ENCODE assay signal across 12 cellular contexts in genomic region chr4:33160126-33160525, GRCh38.
A peak's percentile ranks its signal among the peaks of the same experiment; 100 is the strongest.
DNase-seq lines count a peak whose midpoint lies in the region; ATAC-seq, FAIRE-seq and TF ChIP-seq lines count a peak whose summit lies in the region.
"Had no signal": no experiment of that assay in that cellular context is flagged by ENCODE, and none has a peak within 500 bp of the region (broad histone marks: within the 10 kb centered on the region; RNA-seq: fewer than 3 reads in every experiment).

No MANE protein-coding gene starts in this region.

- H3K9me3 ChIP-seq in Caco-2 = no peaks in the 10 kb centered on the region
- no peaks in the 10 kb centered on the region for H3K9me3 ChIP-seq in RWPE2 (ENCODE audit: severe bottlenecking)
- H3K9me3 ChIP-seq in iPS DF 6.9 (ENCODE audit: control insufficient read depth, insufficient read depth, low read length) = no peaks in the 10 kb centered on the region
- H3K9me3 ChIP-seq in small intestine (ENCODE audit: control insufficient read depth, low read depth) = no peaks in the 10 kb centered on the region

- WGBS in iPS DF 6.9 (ENCODE audit: insufficient coverage, insufficient read length) = no CpG with 5 or more reads among the region's 2 CpGs
- 10 to 31% (median 18%) methylated on average over 2 of the region's 2 CpGs for WGBS in small intestine, 3 donors

- intact Hi-C loops in Caco-2 (cut with micrococcal nuclease; ENCODE audit: unreplicated experiment) = loop anchor here (1.0 kb wide), 1 partner anchor 697 kb away; no protein-coding TSS in a partner anchor

- H3K4me3 ChIP-seq in Caco-2 (ENCODE audit: low read depth, low read length) = no peak overlapping the region
- no peak overlapping the region for H3K4me3 ChIP-seq in RWPE2 (ENCODE audit: severe bottlenecking)
- no peak overlapping the region for H3K4me3 ChIP-seq in iPS DF 6.9 (ENCODE audit: low read length)
- H3K4me3 ChIP-seq in small intestine (ENCODE audit: low read depth in 1 of 2, low read length in 2 of 2) = no peak overlapping the region

- no peaks in the 10 kb centered on the region for H3K4me1 ChIP-seq in Caco-2
- H3K4me1 ChIP-seq in RWPE2 (ENCODE audit: insufficient read depth, poor library complexity, severe bottlenecking) = no peaks in the 10 kb centered on the region
- H3K4me1 ChIP-seq in iPS DF 6.9 (ENCODE audit: control insufficient read depth, insufficient read depth, low read length) = no peaks in the 10 kb centered on the region
- H3K4me1 ChIP-seq in small intestine (ENCODE audit: control insufficient read depth in 2 of 2, insufficient read depth in 1 of 2, low read depth in 1 of 2, low read length in 1 of 2) = no peaks in the 10 kb centered on the region

- no TSS peak for BruUV-seq in Caco-2 (replicated peaks; lab: Mats Ljungman, UMichigan)

- H3K27ac ChIP-seq in RWPE2 (ENCODE audit: poor library complexity, severe bottlenecking) (no peak overlapping the region), iPS DF 6.9 (ENCODE audit: low read length) (no peak overlapping the region), small intestine (ENCODE audit: low read depth in 1 of 2, low read length in 1 of 2) (no peak overlapping the region)

- POLR2A ChIA-PET in Caco-2 (lab: Charles Lee) = no interaction called here

- peak; percentile 31 to 33 for TF ChIP-seq CTCF in Caco-2 (IDR thresholded peaks at IDR 0.05; ENCODE audit: insufficient read depth in 1 of 2, low read depth in 1 of 2, low read length in 1 of 2, severe bottlenecking in 1 of 2, unreplicated experiment in 1 of 2)
- TF ChIP-seq CTCF in HFFc6 (IDR thresholded peaks at IDR 0.05) = peak; percentile 61; the same call in 1 of the 2 replicates
- TF ChIP-seq CTCF in RWPE2 (IDR thresholded peaks at IDR 0.05; ENCODE audit: poor library complexity, severe bottlenecking) = peak; percentile 66

- peaks cover 4% of the 10 kb centered on the region for H3K27me3 Mint-ChIP-seq in Caco-2 (ENCODE audit: insufficient read depth, unreplicated experiment)
- no peaks in the 10 kb centered on the region for H3K27me3 Mint-ChIP-seq in HFFc6 (ENCODE audit: insufficient read depth)
- H3K27me3 Mint-ChIP-seq: activated CD4-positive, alpha-beta T cell treated with anti-CD3 and anti-CD28 coated beads, Interleukin-2, amount 10 ng/mL, durations not matched to agents 24 days and 14 days; stimulated activated naive CD8-positive, alpha-beta T cell treated with anti-CD3 and anti-CD28 coated beads, Interleukin-15, amount 100 ng/mL, for 72 hours had no signal

- CTCF ChIA-PET in Caco-2 (lab: Charles Lee) = no interaction called here

- DNase-seq in Caco-2 = peak; percentile 29 to 31
- no peak for DNase-seq in HFFc6
- no peak for DNase-seq in RWPE2 (ENCODE audit: low spot score)
- DNase-seq in iPS DF 6.9 (ENCODE audit: low read depth, low spot score) = peak; percentile 9
- DNase-seq in small intestine = no peak
- DNase-seq in stimulated activated CD4-positive, alpha-beta T cell treated with anti-CD3 and anti-CD28 coated beads, Interleukin-1b, Interleukin-23, amount 100 ng/mL, for 48 hours = no peak
- no peak for DNase-seq in NCI-H2107 (lab: John Stamatoyannopoulos, UW)
- DNase-seq: activated CD4-positive, alpha-beta T cell treated with anti-CD3 and anti-CD28 coated beads, Interleukin-2, amount 10 ng/mL, durations not matched to agents 24 days and 14 days; nucleus accumbens; stimulated activated naive CD8-positive, alpha-beta T cell treated with anti-CD3 and anti-CD28 coated beads, Interleukin-15, amount 100 ng/mL, for 72 hours had no signal

- H3K27me3 ChIP-seq in Caco-2 (replicated peaks; ENCODE audit: control insufficient read depth, insufficient read depth, low read length) (no peaks in the 10 kb centered on the region), RWPE2 (ENCODE audit: insufficient read depth, poor library complexity, severe bottlenecking) (no peaks in the 10 kb centered on the region), iPS DF 6.9 (ENCODE audit: control insufficient read depth, insufficient read depth, low read length) (no peaks in the 10 kb centered on the region), small intestine (ENCODE audit: control insufficient read depth in 2 of 2, insufficient read depth in 2 of 2, low read length in 2 of 2) (no peaks in the 10 kb centered on the region)

- H3K36me3 ChIP-seq in Caco-2 (ENCODE audit: control insufficient read depth, insufficient read depth, low read length) (no peaks in the 10 kb centered on the region), RWPE2 (ENCODE audit: low read depth) (no peaks in the 10 kb centered on the region), iPS DF 6.9 (ENCODE audit: control insufficient read depth, insufficient read depth, low read length) (no peaks in the 10 kb centered on the region), small intestine (ENCODE audit: control insufficient read depth in 2 of 2, insufficient read depth in 2 of 2, low read length in 2 of 2) (no peaks in the 10 kb centered on the region)

- no peak for FAIRE-seq in small intestine (lab: Jason Lieb, UNC)
- FAIRE-seq: GM18507 had no signal

- no peaks in the 10 kb centered on the region for H3K9me3 Mint-ChIP-seq in Caco-2 (ENCODE audit: unreplicated experiment)
- H3K9me3 Mint-ChIP-seq in HFFc6 = peaks cover 30% of the 10 kb centered on the region

- no peaks in the 10 kb centered on the region for H3K36me3 Mint-ChIP-seq in Caco-2 (ENCODE audit: insufficient read depth, unreplicated experiment)
- H3K36me3 Mint-ChIP-seq in HFFc6 (ENCODE audit: low read depth) = no peaks in the 10 kb centered on the region

- ATAC-seq in RWPE2 (ENCODE audit: low read depth) (peak; percentile 60; the same call in 2 of the 3 replicates), GM18520 (IDR thresholded peaks at IDR 0.05; ENCODE audit: unreplicated experiment) (no peak)
- ATAC-seq: stimulated activated naive CD8-positive, alpha-beta T cell treated with anti-CD3 and anti-CD28 coated beads, Interleukin-15, amount 100 ng/mL, for 72 hours had no signal

- H3K27ac Mint-ChIP-seq in Caco-2 (ENCODE audit: unreplicated experiment) = no peak overlapping the region
- H3K27ac Mint-ChIP-seq in HFFc6 = no peak overlapping the region
- H3K27ac Mint-ChIP-seq: activated CD4-positive, alpha-beta T cell treated with anti-CD3 and anti-CD28 coated beads, Interleukin-2, amount 10 ng/mL, durations not matched to agents 24 days and 14 days; stimulated activated naive CD8-positive, alpha-beta T cell treated with anti-CD3 and anti-CD28 coated beads, Interleukin-15, amount 100 ng/mL, for 72 hours had no signal

- H3K4me1 Mint-ChIP-seq in Caco-2 (ENCODE audit: low read depth, unreplicated experiment) = no peaks in the 10 kb centered on the region
- no peaks in the 10 kb centered on the region for H3K4me1 Mint-ChIP-seq in HFFc6 (ENCODE audit: low read depth)
- H3K4me1 Mint-ChIP-seq: activated CD4-positive, alpha-beta T cell treated with anti-CD3 and anti-CD28 coated beads, Interleukin-2, amount 10 ng/mL, durations not matched to agents 24 days and 14 days; stimulated activated naive CD8-positive, alpha-beta T cell treated with anti-CD3 and anti-CD28 coated beads, Interleukin-15, amount 100 ng/mL, for 72 hours had no signal

- H3K4me3 Mint-ChIP-seq in Caco-2 (ENCODE audit: unreplicated experiment) = no peak overlapping the region
- no peak overlapping the region for H3K4me3 Mint-ChIP-seq in HFFc6
- H3K4me3 Mint-ChIP-seq: activated CD4-positive, alpha-beta T cell treated with anti-CD3 and anti-CD28 coated beads, Interleukin-2, amount 10 ng/mL, durations not matched to agents 24 days and 14 days; stimulated activated naive CD8-positive, alpha-beta T cell treated with anti-CD3 and anti-CD28 coated beads, Interleukin-15, amount 100 ng/mL, for 72 hours had no signal

Comparison
In these comparisons a context has a peak if more than half of its experiments do, and no peak if none do; other contexts are left out.
1. DNase-seq: peak in Caco-2 (2 of 2) and iPS DF 6.9 (single experiment); none in HFFc6 (single experiment), RWPE2 (single experiment), small intestine (single experiment), stimulated activated CD4-positive, alpha-beta T cell treated with anti-CD3 and anti-CD28 coated beads, Interleukin-1b, Interleukin-23, amount 100 ng/mL, for 48 hours (single experiment) and NCI-H2107 (single experiment).
2. Peak in every context shown above with its lines, with median percentiles within 50 percentile points of each other: CTCF ChIP-seq.